19 cellular contexts compared by ENCODE assay signal in the genomic region with DNA sequence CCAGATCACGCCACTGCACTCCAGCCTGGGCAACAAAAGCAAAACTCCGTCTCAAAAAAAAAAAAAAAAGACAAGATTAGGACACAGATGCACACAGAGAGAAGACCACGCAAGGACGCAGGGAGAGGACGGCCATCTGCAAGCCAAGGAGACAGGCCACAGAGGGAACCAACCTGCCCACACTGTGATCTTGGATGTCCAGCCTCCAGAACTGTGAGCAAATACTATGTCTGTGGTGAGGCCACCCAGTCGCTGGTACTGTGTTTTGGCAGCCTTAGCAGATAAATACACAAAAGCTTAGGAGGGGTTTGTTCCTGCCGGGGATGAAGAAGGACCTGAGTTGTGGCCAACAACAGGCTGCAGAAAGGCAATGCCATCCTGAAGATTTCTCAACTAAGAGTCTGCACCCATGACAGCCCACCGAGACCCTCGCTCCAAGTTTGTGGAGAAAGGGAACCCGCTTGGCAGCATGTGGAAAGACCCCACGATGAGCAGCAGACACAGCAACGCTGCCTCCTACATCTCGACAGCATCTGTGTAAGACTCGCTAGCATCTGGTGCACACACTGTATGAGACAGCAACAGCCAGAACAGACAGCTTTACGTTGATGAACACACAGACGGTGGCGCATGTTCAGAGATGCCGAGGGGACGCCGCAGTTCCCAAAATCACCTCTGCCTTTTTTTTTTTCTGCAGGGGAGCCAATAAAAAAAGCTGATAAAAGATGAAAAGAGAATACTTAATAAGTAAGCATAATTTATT. TPM values are rescaled to one million over a fixed set of nuclear protein-coding genes. Genes with fewer than 3 reads are reported as not detected.
DNase-seq lines count a peak whose midpoint lies in the region; TF ChIP-seq lines count a peak whose summit lies in the region.
"Had no signal": no experiment of that assay in that cellular context is flagged by ENCODE, and none has a peak within 500 bp of the region (broad histone marks: within the 10 kb centered on the region; RNA-seq: fewer than 3 reads in every experiment).

No MANE protein-coding gene starts in this region.

- H3K9me3 Mint-ChIP-seq in HFFc6 = no peaks in the 10 kb centered on the region
- H3K9me3 Mint-ChIP-seq in dendritic cell treated with granulocyte-macrophage colony-stimulating factor and Interleukin-4, amounts not matched to agents 40 ng/mL and 50 ng/mL, for 4 days = no peaks in the 10 kb centered on the region

- peaks cover 13% of the 10 kb centered on the region for H3K36me3 Mint-ChIP-seq in HFFc6 (ENCODE audit: low read depth)
- H3K36me3 Mint-ChIP-seq in dendritic cell treated with granulocyte-macrophage colony-stimulating factor and Interleukin-4, amounts not matched to agents 40 ng/mL and 50 ng/mL, for 4 days (ENCODE audit: low read depth) = peaks cover 40% of the 10 kb centered on the region

- no peaks in the 10 kb centered on the region for H3K9me3 ChIP-seq in Peyer's patch
- no peaks in the 10 kb centered on the region for H3K9me3 ChIP-seq in sigmoid colon

- WGBS in sigmoid colon, 2 donors = 91% methylated on average over 20 of the region's 20 CpGs

- H3K27ac ChIP-seq in Peyer's patch = no peak overlapping the region
- H3K27ac ChIP-seq in sigmoid colon = no peak overlapping the region
- H3K27ac ChIP-seq: HL-60, KMS-11 had no signal

- peak overlapping the region; percentile 62 for H3K27ac Mint-ChIP-seq in HFFc6
- no peak overlapping the region for H3K27ac Mint-ChIP-seq in dendritic cell treated with granulocyte-macrophage colony-stimulating factor and Interleukin-4, amounts not matched to agents 40 ng/mL and 50 ng/mL, for 4 days

- TF ChIP-seq POLR2A in Peyer's patch (IDR thresholded peaks at IDR 0.05) = no peak
- no peak for TF ChIP-seq POLR2A in sigmoid colon (IDR thresholded peaks at IDR 0.05)

- H3K27me3 ChIP-seq in Peyer's patch = no peaks in the 10 kb centered on the region
- no peaks in the 10 kb centered on the region for H3K27me3 ChIP-seq in sigmoid colon

- no peak for DNase-seq in HFFc6
- peak in 2 of 3 donors; percentile 18 to 22 for DNase-seq in Peyer's patch
- peak; percentile 48 for DNase-seq in sigmoid colon
- no peak for DNase-seq in NCI-H2081 (lab: John Stamatoyannopoulos, UW)
- no peak for DNase-seq in SW480 (ENCODE audit: low spot score)
- no peak for DNase-seq in activated CD8-positive, alpha-beta memory T cell treated with anti-CD3 and anti-CD28 coated beads, Interleukin-2, amount 50 U/mL, for 4 hours
- no peak for DNase-seq in activated effector memory CD4-positive, alpha-beta T cell treated with Interleukin-2 at 50 U/mL for 16 hours
- DNase-seq: C1 segment of cervical spinal cord; Calu3; CD8-positive, alpha-beta memory T cell; DMS153; NCI-H1105; NCI-H146; NCI-H510A; NCI-H748 treated with DMSO at 0.1 percent for 48 hours had no signal

- peaks cover 66% of the 10 kb centered on the region for H3K4me1 Mint-ChIP-seq in HFFc6 (ENCODE audit: low read depth)
- H3K4me1 Mint-ChIP-seq in dendritic cell treated with granulocyte-macrophage colony-stimulating factor and Interleukin-4, amounts not matched to agents 40 ng/mL and 50 ng/mL, for 4 days (ENCODE audit: low read depth) = peaks cover 58% of the 10 kb centered on the region
- H3K4me1 Mint-ChIP-seq: CD8-positive, alpha-beta memory T cell had no signal

- no peak for TF ChIP-seq CTCF in HFFc6 (IDR thresholded peaks at IDR 0.05)
- no peak for TF ChIP-seq CTCF in Peyer's patch (IDR thresholded peaks at IDR 0.05)
- TF ChIP-seq CTCF in sigmoid colon (IDR thresholded peaks at IDR 0.05) = no peak

- intact Hi-C loops in dendritic cell treated with granulocyte-macrophage colony-stimulating factor and Interleukin-4, amounts not matched to agents 40 ng/mL and 50 ng/mL, for 4 days (cut with micrococcal nuclease) = no loop called here
- intact Hi-C loops in sigmoid colon (cut with DNase I) = no loop called here

- H3K4me3 ChIP-seq in Peyer's patch = no peak overlapping the region
- H3K4me3 ChIP-seq in sigmoid colon = no peak overlapping the region
- H3K4me3 ChIP-seq: HAP-1 had no signal

- H3K27me3 Mint-ChIP-seq in HFFc6 (ENCODE audit: insufficient read depth) = peaks cover 7% of the 10 kb centered on the region
- H3K27me3 Mint-ChIP-seq in dendritic cell treated with granulocyte-macrophage colony-stimulating factor and Interleukin-4, amounts not matched to agents 40 ng/mL and 50 ng/mL, for 4 days = no peaks in the 10 kb centered on the region
- H3K27me3 Mint-ChIP-seq: CD8-positive, alpha-beta memory T cell had no signal

- no peak for TF ChIP-seq EP300 in sigmoid colon (IDR thresholded peaks at IDR 0.05)

- H3K36me3 ChIP-seq in Peyer's patch (no peaks in the 10 kb centered on the region), sigmoid colon (no peaks in the 10 kb centered on the region)
- H3K36me3 ChIP-seq: HAP-1 had no signal

- H3K4me3 Mint-ChIP-seq in HFFc6 = no peak overlapping the region
- H3K4me3 Mint-ChIP-seq in dendritic cell treated with granulocyte-macrophage colony-stimulating factor and Interleukin-4, amounts not matched to agents 40 ng/mL and 50 ng/mL, for 4 days = peak overlapping the region; percentile 2

- H3K4me1 ChIP-seq in Peyer's patch = peaks cover 0 to 11% (median 0%) of the 10 kb centered on the region in 4 donors
- peaks cover 0 to 71% (median 48%) of the 10 kb centered on the region in 4 donors for H3K4me1 ChIP-seq in sigmoid colon

RNA-seq across cellular contexts. Expression of a gene that starts 13.7 kb away (rescaled TPM):
- 100 to 1,000 TPM; 122 to 142 (median 131) TPM for total RNA-seq in HFFc6 (2021; fragmentation: NEBNext Ultra II Directional; extraction: Animal tissue kit (Norgen Biotek cat#: 25700))
- total RNA-seq in Peyer's patch (100 to 1,000 TPM in 3 of 4 donors, 10 to 100 TPM in 1; 61.9 to 139 (median 117) TPM), sigmoid colon (10 to 100 TPM; 69.8 to 99.6 (median 77.2) TPM)
- 10 to 100 TPM; 45.0 to 66.4 (median 56.6) TPM for polyA plus RNA-seq in sigmoid colon

Comparison
In these comparisons a context has a peak if more than half of its experiments do, and no peak if none do; other contexts are left out.
1. DNase-seq: peak in Peyer's patch (2 of 3) and sigmoid colon (single experiment); none in HFFc6 (single experiment), NCI-H2081 (0 of 2), SW480 (single experiment), activated CD8-positive, alpha-beta memory T cell treated with anti-CD3 and anti-CD28 coated beads, Interleukin-2, amount 50 U/mL, for 4 hours (single experiment) and activated effector memory CD4-positive, alpha-beta T cell treated with Interleukin-2 at 50 U/mL for 16 hours (single experiment).